8 cellular contexts compared by ENCODE assay signal in genomic region chr2:10028988-10029874, GRCh38. TPM values are rescaled to one million over a fixed set of nuclear protein-coding genes. Genes with fewer than 3 reads are reported as not detected.
DNase-seq lines count a peak whose midpoint lies in the region; ATAC-seq and TF ChIP-seq lines count a peak whose summit lies in the region.

No MANE protein-coding gene starts in this region.

- no peak overlapping the region for H3K27ac Mint-ChIP-seq in activated naive CD8-positive, alpha-beta T cell treated with anti-CD3 and anti-CD28 coated beads, Interleukin-2, amount 50 U/mL, for 24 hours
- H3K27ac Mint-ChIP-seq in stimulated activated naive CD8-positive, alpha-beta T cell treated with anti-CD3 and anti-CD28 coated beads, Interleukin-15, Interleukin-2, amounts not matched to agents 100 ng/mL and 50 ng/mL, for 24 hours: peak overlapping the region; percentile 71

- no peaks in the 10 kb centered on the region for H3K36me3 ChIP-seq in right lobe of liver

- intact Hi-C loops in right lobe of liver (cut with DNase I): no loop called here

- H3K36me3 Mint-ChIP-seq in activated naive CD8-positive, alpha-beta T cell treated with anti-CD3 and anti-CD28 coated beads, Interleukin-2, amount 50 U/mL, for 24 hours (ENCODE audit: low read depth): no peaks in the 10 kb centered on the region
- H3K36me3 Mint-ChIP-seq in stimulated activated naive CD8-positive, alpha-beta T cell treated with anti-CD3 and anti-CD28 coated beads, Interleukin-15, Interleukin-2, amounts not matched to agents 100 ng/mL and 50 ng/mL, for 24 hours (ENCODE audit: low read depth): no peaks in the 10 kb centered on the region

- DNase-seq in CD1c-positive myeloid dendritic cell (ENCODE audit: extremely low spot score) (peak; percentile 93), OCI-M2 (lab: John Stamatoyannopoulos, UW; ENCODE audit: unreplicated experiment) (peak; percentile 55), right lobe of liver (peak; percentile 52 to 74 (median 62)), T-helper 9 cell (no peak)
- DNase-seq in activated naive CD8-positive, alpha-beta T cell treated with anti-CD3 and anti-CD28 coated beads, Interleukin-2, amount 50 U/mL, for 24 hours: peak; percentile 63
- no peak for DNase-seq in NK-92 treated with Interleukin-12 subunit alpha and Interleukin-12 subunit beta, amount 100 ng/mL, for 24 hours (lab: John Stamatoyannopoulos, UW)

- H3K4me3 ChIP-seq in right lobe of liver: no peak overlapping the region

- H3K4me1 Mint-ChIP-seq in activated naive CD8-positive, alpha-beta T cell treated with anti-CD3 and anti-CD28 coated beads, Interleukin-2, amount 50 U/mL, for 24 hours: peaks cover 20% of the 10 kb centered on the region
- peaks cover 21% of the 10 kb centered on the region for H3K4me1 Mint-ChIP-seq in stimulated activated naive CD8-positive, alpha-beta T cell treated with anti-CD3 and anti-CD28 coated beads, Interleukin-15, Interleukin-2, amounts not matched to agents 100 ng/mL and 50 ng/mL, for 24 hours (ENCODE audit: low read depth)

- no peak for TF ChIP-seq POLR2A in right lobe of liver (IDR thresholded peaks at IDR 0.05)

- H3K27me3 ChIP-seq in right lobe of liver: no peaks in the 10 kb centered on the region

- peak overlapping the region; percentile 14 for H3K4me3 Mint-ChIP-seq in activated naive CD8-positive, alpha-beta T cell treated with anti-CD3 and anti-CD28 coated beads, Interleukin-2, amount 50 U/mL, for 24 hours
- H3K4me3 Mint-ChIP-seq in stimulated activated naive CD8-positive, alpha-beta T cell treated with anti-CD3 and anti-CD28 coated beads, Interleukin-15, Interleukin-2, amounts not matched to agents 100 ng/mL and 50 ng/mL, for 24 hours: peak overlapping the region; percentile 58

- no peaks in the 10 kb centered on the region for H3K4me1 ChIP-seq in right lobe of liver

- WGBS in right lobe of liver (ENCODE audit: insufficient coverage, low coverage, low lambda C conversion rate, missing lambda C conversion rate): 50% methylated on average over 6 of the region's 26 CpGs

- H3K9me3 ChIP-seq in right lobe of liver: no peaks in the 10 kb centered on the region

- H3K27me3 Mint-ChIP-seq in activated naive CD8-positive, alpha-beta T cell treated with anti-CD3 and anti-CD28 coated beads, Interleukin-2, amount 50 U/mL, for 24 hours: no peaks in the 10 kb centered on the region
- no peaks in the 10 kb centered on the region for H3K27me3 Mint-ChIP-seq in stimulated activated naive CD8-positive, alpha-beta T cell treated with anti-CD3 and anti-CD28 coated beads, Interleukin-15, Interleukin-2, amounts not matched to agents 100 ng/mL and 50 ng/mL, for 24 hours

- no peaks in the 10 kb centered on the region for H3K9me3 Mint-ChIP-seq in activated naive CD8-positive, alpha-beta T cell treated with anti-CD3 and anti-CD28 coated beads, Interleukin-2, amount 50 U/mL, for 24 hours
- H3K9me3 Mint-ChIP-seq in stimulated activated naive CD8-positive, alpha-beta T cell treated with anti-CD3 and anti-CD28 coated beads, Interleukin-15, Interleukin-2, amounts not matched to agents 100 ng/mL and 50 ng/mL, for 24 hours: no peaks in the 10 kb centered on the region

- peak; percentile 53 for ATAC-seq in GM21717 (IDR thresholded peaks at IDR 0.05; ENCODE audit: unreplicated experiment)
- ATAC-seq in activated naive CD8-positive, alpha-beta T cell treated with anti-CD3 and anti-CD28 coated beads, Interleukin-2, amount 50 U/mL, for 24 hours: peak; percentile 94
- peak; percentile 62 to 85 (median 73) for ATAC-seq in right lobe of liver

- no peak for TF ChIP-seq CTCF in right lobe of liver (IDR thresholded peaks at IDR 0.05)

- peak overlapping the region in 2 of 3 donors; percentile 1 to 22 for H3K27ac ChIP-seq in right lobe of liver

RNA-seq across cellular contexts. Expression of gene KLF11, which starts 14.1 kb away (rescaled TPM):
- 10 to 100 TPM; 10.9 to 40.1 (median 27.8) TPM for total RNA-seq in right lobe of liver

RNA-seq across cellular contexts. Expression of gene CYS1, which starts 51.0 kb away (rescaled TPM):
- total RNA-seq in right lobe of liver: under 1 TPM; 0.26 to 0.99 (median 0.55) TPM

Comparison
In these comparisons a context has a peak if more than half of its experiments do, and no peak if none do; other contexts are left out.
1. DNase-seq: peak in CD1c-positive myeloid dendritic cell (single experiment), OCI-M2 (single experiment), activated naive CD8-positive, alpha-beta T cell treated with anti-CD3 and anti-CD28 coated beads, Interleukin-2, amount 50 U/mL, for 24 hours (single experiment) and right lobe of liver (3 of 3); none in T-helper 9 cell (single experiment) and NK-92 treated with Interleukin-12 subunit alpha and Interleukin-12 subunit beta, amount 100 ng/mL, for 24 hours (single experiment).
2. Peak in every context shown above with its lines, with median percentiles within 50 percentile points of each other: ATAC-seq.